13 cellular contexts compared by ENCODE assay signal in the genomic region with DNA sequence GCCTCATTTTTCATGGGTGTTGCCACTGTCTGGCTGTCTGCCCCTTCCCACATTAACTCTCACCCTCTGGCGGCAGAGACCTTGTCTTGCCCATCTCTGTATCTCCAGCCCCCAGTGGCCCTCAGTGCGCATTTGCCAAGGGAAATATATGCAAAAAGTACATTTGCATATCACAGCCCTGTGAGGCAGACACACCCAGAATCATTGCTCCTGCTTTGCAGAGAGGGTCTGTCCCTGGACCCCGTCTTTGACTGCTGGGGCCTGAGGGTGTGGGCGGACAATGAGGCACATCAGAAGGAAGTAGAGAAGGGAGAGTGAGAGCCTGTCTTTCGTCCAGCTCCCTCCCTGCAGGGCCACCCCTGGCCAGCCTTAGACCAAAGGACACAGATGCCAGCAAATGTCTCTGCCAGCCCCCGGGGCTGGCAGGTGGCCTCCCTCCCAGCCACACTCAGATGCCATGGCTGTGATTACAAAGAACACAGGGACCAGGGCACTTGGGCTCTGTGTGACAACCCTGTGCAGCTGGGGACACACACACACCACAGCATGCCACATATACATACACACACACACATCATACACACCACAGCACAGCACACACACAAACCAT.
DNase-seq lines count a peak whose midpoint lies in the region; ATAC-seq lines count a peak whose summit lies in the region.
"Had no signal": no experiment of that assay in that cellular context is flagged by ENCODE, and none has a peak within 500 bp of the region (broad histone marks: within the 10 kb centered on the region; RNA-seq: fewer than 3 reads in every experiment).

No MANE protein-coding gene starts in this region.

- ATAC-seq in HG02763 (IDR thresholded peaks at IDR 0.05; ENCODE audit: unreplicated experiment) = no peak
- ATAC-seq in GM19397 (IDR thresholded peaks at IDR 0.05; ENCODE audit: unreplicated experiment) = no peak

- DNase-seq in NCI-H1436 (lab: John Stamatoyannopoulos, UW) = peak; percentile 61
- DNase-seq in NCI-H1436 treated with DMSO at 0.1 percent for 48 hours (lab: John Stamatoyannopoulos, UW) = no peak
- peak; percentile 66 for DNase-seq in NCI-H510A treated with DMSO at 0.1 percent for 48 hours (lab: John Stamatoyannopoulos, UW)
- peak; percentile 64 for DNase-seq in cerebellum (ENCODE audit: low spot score)
- DNase-seq in retina = peak; percentile 63
- no peak for DNase-seq in activated naive CD4-positive, alpha-beta T cell treated with anti-CD3 and anti-CD28 coated beads, Interleukin-2, amount 50 U/mL, for 16 hours
- DNase-seq: activated CD4-positive, CD25-positive, alpha-beta regulatory T cell; CD8-positive, alpha-beta memory T cell; stimulated activated naive CD4-positive, alpha-beta T cell treated with Interleukin-2 at 50 U/mL for 16 hours; SW 1271; uterus had no signal

Comparison
In these comparisons a context has a peak if more than half of its experiments do, and no peak if none do; other contexts are left out.
1. DNase-seq: peak in NCI-H1436 (single experiment), NCI-H510A treated with DMSO at 0.1 percent for 48 hours (single experiment), cerebellum (single experiment) and retina (single experiment); none in NCI-H1436 treated with DMSO at 0.1 percent for 48 hours (single experiment) and activated naive CD4-positive, alpha-beta T cell treated with anti-CD3 and anti-CD28 coated beads, Interleukin-2, amount 50 U/mL, for 16 hours (single experiment).